20 cellular contexts compared by ENCODE assay signal in genomic region chr10:112695539-112695938, GRCh38.
"Had no signal": no experiment of that assay in that cellular context is flagged by ENCODE, and none has a peak within 500 bp of the region (broad histone marks: within the 10 kb centered on the region; RNA-seq: fewer than 3 reads in every experiment).

No MANE protein-coding gene starts in this region.

- H3K27me3 Mint-ChIP-seq: activated CD8-positive, alpha-beta T cell treated with anti-CD3 and anti-CD28 coated beads for 36 hours; activated naive CD4-positive, alpha-beta T cell treated with anti-CD3 and anti-CD28 coated beads, Interleukin-2, amount 50 U/mL, for 24 hours had no signal

- DNase-seq: activated CD4-positive, alpha-beta T cell treated with anti-CD3 and anti-CD28 coated beads for 4 hours; activated CD8-positive, alpha-beta memory T cell treated with anti-CD3 and anti-CD28 coated beads, Interleukin-2, amount 50 U/mL, for 4 hours; activated CD8-positive, alpha-beta T cell treated with anti-CD3 and anti-CD28 coated beads for 36 hours; activated effector memory CD4-positive, alpha-beta T cell treated with Interleukin-2 at 50 U/mL for 16 hours; activated naive CD4-positive, alpha-beta T cell; aorta; caudate nucleus; MG63; NCI-H1105; NCI-H1436 treated with DMSO at 0.1 percent for 48 hours; NCI-H1930; NCI-H2171 treated with DMSO at 0.1 percent for 48 hours; NCI-H226; NCI-H69; PC-3; SHP77 treated with DMSO at 0.1 percent for 48 hours had no signal

- ATAC-seq: activated CD4-positive, CD25-positive, alpha-beta regulatory T cell treated with anti-CD3 and anti-CD28 coated beads, Interleukin-2, amount 50 U/mL, for 24 hours; activated CD8-positive, alpha-beta T cell treated with anti-CD3 and anti-CD28 coated beads for 36 hours; PC-3 had no signal

- H3K27ac Mint-ChIP-seq: activated CD8-positive, alpha-beta T cell treated with anti-CD3 and anti-CD28 coated beads for 36 hours; activated naive CD4-positive, alpha-beta T cell treated with anti-CD3 and anti-CD28 coated beads, Interleukin-2, amount 50 U/mL, for 24 hours; activated T-helper 1 cell treated with anti-CD3 and anti-CD28 coated beads, Interleukin-12 subunit alpha, Interleukin-12 subunit beta, Interleukin-2, Interleukin-4 antibody, amounts not matched to agents 30 ng/mL and 10 ng/mL and 1 ng/mL, durations not matched to agents 14 hours and 24 hours and 36 hours; T-helper 1 cell treated with Interleukin-12 subunit alpha and Interleukin-12 subunit beta and Interleukin-4 antibody, amounts not matched to agents 30 μg/mL and 1 μg/mL, for 36 hours had no signal

- H3K9me3 Mint-ChIP-seq: activated CD8-positive, alpha-beta T cell treated with anti-CD3 and anti-CD28 coated beads for 36 hours; activated naive CD4-positive, alpha-beta T cell treated with anti-CD3 and anti-CD28 coated beads, Interleukin-2, amount 50 U/mL, for 24 hours; activated T-helper 1 cell treated with anti-CD3 and anti-CD28 coated beads, Interleukin-12 subunit alpha, Interleukin-12 subunit beta, Interleukin-2, Interleukin-4 antibody, amounts not matched to agents 30 ng/mL and 10 ng/mL and 1 ng/mL, durations not matched to agents 14 hours and 24 hours and 36 hours; T-helper 1 cell treated with Interleukin-12 subunit alpha and Interleukin-12 subunit beta and Interleukin-4 antibody, amounts not matched to agents 30 μg/mL and 1 μg/mL, for 36 hours had no signal

- H3K4me1 Mint-ChIP-seq: activated naive CD4-positive, alpha-beta T cell treated with anti-CD3 and anti-CD28 coated beads, Interleukin-2, amount 50 U/mL, for 24 hours had no signal

- H3K4me3 Mint-ChIP-seq: activated CD8-positive, alpha-beta T cell treated with anti-CD3 and anti-CD28 coated beads for 36 hours; activated naive CD4-positive, alpha-beta T cell treated with anti-CD3 and anti-CD28 coated beads, Interleukin-2, amount 50 U/mL, for 24 hours; activated T-helper 1 cell treated with anti-CD3 and anti-CD28 coated beads, Interleukin-12 subunit alpha, Interleukin-12 subunit beta, Interleukin-2, Interleukin-4 antibody, amounts not matched to agents 30 ng/mL and 10 ng/mL and 1 ng/mL, durations not matched to agents 14 hours and 24 hours and 36 hours; T-helper 1 cell treated with Interleukin-12 subunit alpha and Interleukin-12 subunit beta and Interleukin-4 antibody, amounts not matched to agents 30 μg/mL and 1 μg/mL, for 36 hours had no signal
